8 cellular contexts compared by ENCODE assay signal in the genomic region with DNA sequence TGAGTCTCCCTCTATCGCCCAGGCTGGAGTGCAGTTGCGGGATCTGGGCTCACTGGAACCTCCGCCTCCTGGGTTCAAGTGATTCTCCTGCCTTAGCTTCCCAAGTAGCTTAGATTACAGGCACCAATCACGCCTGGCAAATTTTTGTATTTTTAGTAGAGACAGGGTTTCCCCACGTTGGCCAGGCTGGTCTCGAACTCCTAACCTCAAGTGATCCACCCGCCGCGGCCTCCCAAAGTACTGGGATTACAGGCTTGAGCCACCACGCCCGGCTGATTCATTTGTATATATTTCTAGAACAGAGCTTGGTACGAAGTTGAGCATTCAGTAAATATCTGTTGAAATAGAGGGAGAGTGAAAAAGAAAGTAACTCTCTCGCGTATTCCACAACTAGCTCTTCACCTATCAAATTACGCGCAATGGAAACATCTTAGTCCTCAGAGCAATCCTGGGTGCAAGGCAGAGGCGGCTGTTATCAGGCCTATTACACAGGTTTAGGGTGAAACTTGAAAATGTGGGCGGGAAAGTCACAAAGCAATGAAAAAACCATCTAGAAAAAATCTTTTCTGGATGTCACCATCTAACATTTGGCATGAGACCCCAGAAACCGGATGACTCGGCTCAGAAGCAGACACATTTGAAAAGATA. TPM values are rescaled to one million over a fixed set of nuclear protein-coding genes. Genes with fewer than 3 reads are reported as not detected.
DNase-seq lines count a peak whose midpoint lies in the region; ATAC-seq and TF ChIP-seq lines count a peak whose summit lies in the region.

No MANE protein-coding gene starts in this region.

- ATAC-seq in HG03108 (IDR thresholded peaks at IDR 0.05; ENCODE audit: unreplicated experiment), result no peak

- DNase-seq in MG63 (peak; percentile 36), activated T-cell treated with anti-CD3 and anti-CD28 coated beads for 24 hours (ENCODE audit: low read depth) (peak; percentile 54), fibroblast of mammary gland (ENCODE audit: low read depth) (peak; percentile 33), progenitor cell of endocrine pancreas (ENCODE audit: low spot score, unreplicated experiment) (no peak), HT-29 (ENCODE audit: low spot score) (no peak), OCI-M2 (lab: John Stamatoyannopoulos, UW; ENCODE audit: unreplicated experiment) (no peak)

- H3K27me3 Mint-ChIP-seq in progenitor cell of endocrine pancreas, result peaks cover 10% of the 10 kb centered on the region

- peak overlapping the region; percentile 99 for H3K27ac Mint-ChIP-seq in progenitor cell of endocrine pancreas

- no peaks in the 10 kb centered on the region for H3K9me3 Mint-ChIP-seq in progenitor cell of endocrine pancreas (ENCODE audit: low read depth)

- H3K27me3 ChIP-seq in MG63, result no peaks in the 10 kb centered on the region

- peaks cover 18% of the 10 kb centered on the region for H3K4me1 Mint-ChIP-seq in progenitor cell of endocrine pancreas (ENCODE audit: low read depth)

- H3K36me3 Mint-ChIP-seq in progenitor cell of endocrine pancreas (ENCODE audit: insufficient read depth), result peaks cover 4% of the 10 kb centered on the region

- peak overlapping the region; percentile 82 for H3K4me3 ChIP-seq in GM08714 (ENCODE audit: low read length)
- H3K4me3 ChIP-seq in MG63, result peak overlapping the region; percentile 94
- peak overlapping the region; percentile 54 for H3K4me3 ChIP-seq in fibroblast of mammary gland (ENCODE audit: control insufficient read depth, low read depth, low read length)

- H3K36me3 ChIP-seq in MG63, result peaks cover 23% of the 10 kb centered on the region

- TF ChIP-seq CTCF in fibroblast of mammary gland (conservative IDR thresholded peaks at IDR 0.05; ENCODE audit: control insufficient read depth, insufficient read depth, low read depth, low read length) (no peak), progenitor cell of endocrine pancreas (IDR thresholded peaks at IDR 0.05; ENCODE audit: unreplicated experiment) (no peak)

- H3K4me3 Mint-ChIP-seq in progenitor cell of endocrine pancreas (ENCODE audit: low read depth), result peak overlapping the region; percentile 94

- H3K9me3 ChIP-seq in MG63, result no peaks in the 10 kb centered on the region

RNA-seq across cellular contexts. Expression of a gene that starts 0.7 kb away (rescaled TPM):
- total RNA-seq in MG63 (2014; rRNA removed; shearing (Covaris generic); ENCODE audit: low replicate concordance), result 168 and 181 TPM in 2 replicates
- 99.4 and 105 TPM in 2 replicates for total RNA-seq in progenitor cell of endocrine pancreas
- total RNA-seq in HT-29 (2014; rRNA removed; shearing (Covaris generic)), result 195 and 196 TPM in 2 replicates

RNA-seq across cellular contexts. Expression of a gene that starts 35.0 kb away (rescaled TPM):
- not detected in 2 replicates for total RNA-seq in MG63 (2014; rRNA removed; shearing (Covaris generic); ENCODE audit: low replicate concordance)
- not detected in 2 replicates for total RNA-seq in progenitor cell of endocrine pancreas
- not detected in 2 replicates for total RNA-seq in HT-29 (2014; rRNA removed; shearing (Covaris generic))

RNA-seq across cellular contexts. Expression of a gene that starts 55.7 kb away (rescaled TPM):
- not detected in 2 replicates for total RNA-seq in MG63 (2014; rRNA removed; shearing (Covaris generic); ENCODE audit: low replicate concordance)
- total RNA-seq in progenitor cell of endocrine pancreas, result 0.31 and 0.96 TPM in 2 replicates
- total RNA-seq in HT-29 (2014; rRNA removed; shearing (Covaris generic)), result not detected in 2 replicates

Comparison
In these comparisons a context has a peak if more than half of its experiments do, and no peak if none do; other contexts are left out.
1. DNase-seq: peak in MG63 (single experiment), activated T-cell treated with anti-CD3 and anti-CD28 coated beads for 24 hours (single experiment) and fibroblast of mammary gland (single experiment); none in progenitor cell of endocrine pancreas (single experiment), HT-29 (single experiment) and OCI-M2 (single experiment).
2. Peak in every context shown above with its lines, with median percentiles within 50 percentile points of each other: H3K4me3 ChIP-seq.